In genomic region chr19:3359850-3360493, GRCh38 we compare ENCODE assay signal across 2 cellular contexts.
TF ChIP-seq lines count a peak whose summit lies in the region.

No MANE protein-coding gene starts in this region.

TF ChIP-seq in GM12878, 131 proteins besides CTCF, POLR2A, EP300 and RAD21 (continues in another document):
- TF ChIP-seq EGR1 (IDR thresholded peaks at IDR 0.05; ENCODE audit: borderline replicate concordance in 1 of 2, low read depth in 2 of 2, low read length in 2 of 2) (peak in 1 of 2 experiments; percentile 5; a peak in 1 of 3 replicates), MTA3 (IDR thresholded peaks at IDR 0.05; ENCODE audit: borderline replicate concordance, low read length) (no peak), REST (IDR thresholded peaks at IDR 0.05; ENCODE audit: low read depth, low read length) (no peak), PAX5 (IDR thresholded peaks at IDR 0.05; ENCODE audit: borderline replicate concordance, low read depth, low read length) (no peak), FOS (IDR thresholded peaks at IDR 0.05; ENCODE audit: borderline replicate concordance, extremely low read depth, insufficient read length) (no peak), LARP7 (IDR thresholded peaks at IDR 0.05) (no peak), ZNF384 (IDR thresholded peaks at IDR 0.05; ENCODE audit: borderline replicate concordance, low read depth, low read length) (no peak), GATAD2B (conservative IDR thresholded peaks at IDR 0.05; ENCODE audit: low read depth) (no peak), CREM (IDR thresholded peaks at IDR 0.05; ENCODE audit: low read depth) (no peak), TCF7 (IDR thresholded peaks at IDR 0.05; ENCODE audit: borderline replicate concordance) (no peak), NKRF (conservative IDR thresholded peaks at IDR 0.05) (no peak), SMARCA5 (IDR thresholded peaks at IDR 0.05) (no peak), GABPA (IDR thresholded peaks at IDR 0.05; ENCODE audit: low read depth) (no peak), USF2 (IDR thresholded peaks at IDR 0.05; ENCODE audit: borderline replicate concordance, low read depth, low read length) (no peak), MXI1 (IDR thresholded peaks at IDR 0.05; ENCODE audit: low read depth, low read length) (no peak), YY1 (IDR thresholded peaks at IDR 0.05; ENCODE audit: low read depth, low read length) (peak; percentile 90), ZNF687 (IDR thresholded peaks at IDR 0.05) (peak; percentile 48; the same call in 1 of the 2 replicates), BACH1 (IDR thresholded peaks at IDR 0.05; ENCODE audit: borderline replicate concordance) (no peak)

TF ChIP-seq in liver, 16 proteins besides CTCF, POLR2A, EP300 and RAD21 (continued from another document):
- no peak for TF ChIP-seq REST (IDR thresholded peaks at IDR 0.05)
- TF ChIP-seq JUND (IDR thresholded peaks at IDR 0.05), result no peak
- TF ChIP-seq EGR1 (IDR thresholded peaks at IDR 0.05; ENCODE audit: low read depth in 2 of 2), result no peak
- TF ChIP-seq HNF4G (IDR thresholded peaks at IDR 0.05), result no peak
- no peak for TF ChIP-seq FOXA1 (IDR thresholded peaks at IDR 0.05)
- TF ChIP-seq YY1 (IDR thresholded peaks at IDR 0.05), result no peak
- TF ChIP-seq HNF4A (conservative IDR thresholded peaks at IDR 0.05), result no peak
- no peak for TF ChIP-seq FOXA2 (IDR thresholded peaks at IDR 0.05)
- no peak for TF ChIP-seq NR2F2 (IDR thresholded peaks at IDR 0.05)
- TF ChIP-seq ZBTB33 (IDR thresholded peaks at IDR 0.05), result no peak
- no peak for TF ChIP-seq SP1 (IDR thresholded peaks at IDR 0.05)
- no peak for TF ChIP-seq ATF3 (IDR thresholded peaks at IDR 0.05)
- no peak for TF ChIP-seq MAX (IDR thresholded peaks at IDR 0.05)
- TF ChIP-seq GABPA (IDR thresholded peaks at IDR 0.05 in 1 of 2, conservative IDR thresholded peaks at IDR 0.05 in 1 of 2), result no peak
